28 cellular contexts compared by ENCODE assay signal in genomic region chr15:31313223-31313622, GRCh38.
"Had no signal": no experiment of that assay in that cellular context is flagged by ENCODE, and none has a peak within 500 bp of the region (broad histone marks: within the 10 kb centered on the region; RNA-seq: fewer than 3 reads in every experiment).

No MANE protein-coding gene starts in this region.

- H3K4me3 ChIP-seq: coronary artery, dorsolateral prefrontal cortex, esophagus squamous epithelium, gastrocnemius medialis, heart right ventricle, left lung, lower lobe of right lung, mucosa of descending colon had no signal

- H3K4me1 ChIP-seq: esophagus squamous epithelium, gastrocnemius medialis, left lung, lower lobe of right lung had no signal

- FAIRE-seq: endometrium, islet of Langerhans, kidney had no signal

- H3K36me3 ChIP-seq: esophagus squamous epithelium, gastrocnemius medialis, heart right ventricle, left lung, lower lobe of right lung had no signal

- H3K27ac ChIP-seq: coronary artery, epithelial cell of prostate, esophagus squamous epithelium, gastrocnemius medialis, heart right ventricle, left lung, lower lobe of right lung had no signal

- DNase-seq: dermis blood vessel endothelial cell; effector CD8-positive, alpha-beta T cell; effector memory CD8-positive, alpha-beta T cell; endodermal cell; erythroblast; esophagus squamous epithelium; foreskin fibroblast; foreskin melanocyte; gastrocnemius medialis; glutamatergic neuron; heart right ventricle; hippocampal formation; kidney; kidney glomerular epithelial cell; left colon; left lung; left ventricle myocardium superior; lower lobe of right lung; mesenchymal stem cell; mucosa of descending colon; naive B cell had no signal

- H3K27me3 ChIP-seq: dorsolateral prefrontal cortex, gastrocnemius medialis, left lung had no signal

- ATAC-seq: effector memory CD8-positive, alpha-beta T cell; esophagus mucosa; gastrocnemius medialis; heart right ventricle; left colon; left lung; left ventricle myocardium superior; lower lobe of right lung; mucosa of descending colon; naive thymus-derived CD8-positive, alpha-beta T cell had no signal

- H3K9me3 ChIP-seq: lower lobe of right lung had no signal
